In genomic region chr10:121558246-121558645, GRCh38 we compare ENCODE assay signal across 1 cellular context.
TF ChIP-seq lines count a peak whose summit lies in the region.

No MANE protein-coding gene starts in this region.

TF ChIP-seq in HEK293, 187 proteins besides CTCF, POLR2A, EP300 and RAD21 (continued from another document):
- TF ChIP-seq, protein P1, sequence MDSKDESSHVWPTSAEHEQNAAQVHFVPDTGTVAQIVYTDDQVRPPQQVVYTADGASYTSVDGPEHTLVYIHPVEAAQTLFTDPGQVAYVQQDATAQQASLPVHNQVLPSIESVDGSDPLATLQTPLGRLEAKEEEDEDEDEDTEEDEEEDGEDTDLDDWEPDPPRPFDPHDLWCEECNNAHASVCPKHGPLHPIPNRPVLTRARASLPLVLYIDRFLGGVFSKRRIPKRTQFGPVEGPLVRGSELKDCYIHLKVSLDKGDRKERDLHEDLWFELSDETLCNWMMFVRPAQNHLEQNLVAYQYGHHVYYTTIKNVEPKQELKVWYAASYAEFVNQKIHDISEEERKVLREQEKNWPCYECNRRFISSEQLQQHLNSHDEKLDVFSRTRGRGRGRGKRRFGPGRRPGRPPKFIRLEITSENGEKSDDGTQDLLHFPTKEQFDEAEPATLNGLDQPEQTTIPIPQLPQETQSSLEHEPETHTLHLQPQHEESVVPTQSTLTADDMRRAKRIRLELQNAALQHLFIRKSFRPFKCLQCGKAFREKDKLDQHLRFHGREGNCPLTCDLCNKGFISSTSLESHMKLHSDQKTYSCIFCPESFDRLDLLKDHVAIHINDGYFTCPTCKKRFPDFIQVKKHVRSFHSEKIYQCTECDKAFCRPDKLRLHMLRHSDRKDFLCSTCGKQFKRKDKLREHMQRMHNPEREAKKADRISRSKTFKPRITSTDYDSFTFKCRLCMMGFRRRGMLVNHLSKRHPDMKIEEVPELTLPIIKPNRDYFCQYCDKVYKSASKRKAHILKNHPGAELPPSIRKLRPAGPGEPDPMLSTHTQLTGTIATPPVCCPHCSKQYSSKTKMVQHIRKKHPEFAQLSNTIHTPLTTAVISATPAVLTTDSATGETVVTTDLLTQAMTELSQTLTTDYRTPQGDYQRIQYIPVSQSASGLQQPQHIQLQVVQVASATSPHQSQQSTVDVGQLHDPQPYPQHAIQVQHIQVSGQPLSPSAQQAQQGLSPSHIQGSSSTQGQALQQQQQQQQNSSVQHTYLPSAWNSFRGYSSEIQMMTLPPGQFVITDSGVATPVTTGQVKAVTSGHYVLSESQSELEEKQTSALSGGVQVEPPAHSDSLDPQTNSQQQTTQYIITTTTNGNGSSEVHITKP (tag by site-specific recombination; IDR thresholded peaks at IDR 0.05): peak; percentile 78
- no peak for TF ChIP-seq ZNF10 (tag by site-specific recombination; IDR thresholded peaks at IDR 0.05)
- no peak for TF ChIP-seq HOXD13 (CRISPR knock-in tag; IDR thresholded peaks at IDR 0.05; ENCODE audit: borderline replicate concordance)
- no peak for TF ChIP-seq ZNF416 (tag by site-specific recombination; IDR thresholded peaks at IDR 0.05)
- 0 out of 2 replicates have a peak, but pooled peaks have one; percentile 25 for TF ChIP-seq ZBTB21 (tag by site-specific recombination; IDR thresholded peaks at IDR 0.05)
- TF ChIP-seq ATF2 (tag by site-specific recombination; IDR thresholded peaks at IDR 0.05; ENCODE audit: low read depth): no peak
- TF ChIP-seq ZNF837 (tag by site-specific recombination; IDR thresholded peaks at IDR 0.05): no peak
- TF ChIP-seq ZNF175 (tag by site-specific recombination; IDR thresholded peaks at IDR 0.05): no peak
- no peak for TF ChIP-seq ZSCAN18 (tag by site-specific recombination; IDR thresholded peaks at IDR 0.05)
- no peak for TF ChIP-seq ZNF677 (tag by site-specific recombination; IDR thresholded peaks at IDR 0.05)
- TF ChIP-seq ZNF747 (tag by site-specific recombination; IDR thresholded peaks at IDR 0.05): no peak
- TF ChIP-seq ZIC2 (tag by site-specific recombination; IDR thresholded peaks at IDR 0.05): no peak
- TF ChIP-seq, protein P2, sequence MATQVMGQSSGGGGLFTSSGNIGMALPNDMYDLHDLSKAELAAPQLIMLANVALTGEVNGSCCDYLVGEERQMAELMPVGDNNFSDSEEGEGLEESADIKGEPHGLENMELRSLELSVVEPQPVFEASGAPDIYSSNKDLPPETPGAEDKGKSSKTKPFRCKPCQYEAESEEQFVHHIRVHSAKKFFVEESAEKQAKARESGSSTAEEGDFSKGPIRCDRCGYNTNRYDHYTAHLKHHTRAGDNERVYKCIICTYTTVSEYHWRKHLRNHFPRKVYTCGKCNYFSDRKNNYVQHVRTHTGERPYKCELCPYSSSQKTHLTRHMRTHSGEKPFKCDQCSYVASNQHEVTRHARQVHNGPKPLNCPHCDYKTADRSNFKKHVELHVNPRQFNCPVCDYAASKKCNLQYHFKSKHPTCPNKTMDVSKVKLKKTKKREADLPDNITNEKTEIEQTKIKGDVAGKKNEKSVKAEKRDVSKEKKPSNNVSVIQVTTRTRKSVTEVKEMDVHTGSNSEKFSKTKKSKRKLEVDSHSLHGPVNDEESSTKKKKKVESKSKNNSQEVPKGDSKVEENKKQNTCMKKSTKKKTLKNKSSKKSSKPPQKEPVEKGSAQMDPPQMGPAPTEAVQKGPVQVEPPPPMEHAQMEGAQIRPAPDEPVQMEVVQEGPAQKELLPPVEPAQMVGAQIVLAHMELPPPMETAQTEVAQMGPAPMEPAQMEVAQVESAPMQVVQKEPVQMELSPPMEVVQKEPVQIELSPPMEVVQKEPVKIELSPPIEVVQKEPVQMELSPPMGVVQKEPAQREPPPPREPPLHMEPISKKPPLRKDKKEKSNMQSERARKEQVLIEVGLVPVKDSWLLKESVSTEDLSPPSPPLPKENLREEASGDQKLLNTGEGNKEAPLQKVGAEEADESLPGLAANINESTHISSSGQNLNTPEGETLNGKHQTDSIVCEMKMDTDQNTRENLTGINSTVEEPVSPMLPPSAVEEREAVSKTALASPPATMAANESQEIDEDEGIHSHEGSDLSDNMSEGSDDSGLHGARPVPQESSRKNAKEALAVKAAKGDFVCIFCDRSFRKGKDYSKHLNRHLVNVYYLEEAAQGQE (tag by site-specific recombination; IDR thresholded peaks at IDR 0.05): no peak
- TF ChIP-seq YY1 (tag by site-specific recombination; IDR thresholded peaks at IDR 0.05): no peak
- no peak for TF ChIP-seq ZNF571 (tag by site-specific recombination; IDR thresholded peaks at IDR 0.05)
TF ChIP-seq in HEK293: peak in this region for 4.
